1 cellular context compared by ENCODE assay signal in the genomic region with DNA sequence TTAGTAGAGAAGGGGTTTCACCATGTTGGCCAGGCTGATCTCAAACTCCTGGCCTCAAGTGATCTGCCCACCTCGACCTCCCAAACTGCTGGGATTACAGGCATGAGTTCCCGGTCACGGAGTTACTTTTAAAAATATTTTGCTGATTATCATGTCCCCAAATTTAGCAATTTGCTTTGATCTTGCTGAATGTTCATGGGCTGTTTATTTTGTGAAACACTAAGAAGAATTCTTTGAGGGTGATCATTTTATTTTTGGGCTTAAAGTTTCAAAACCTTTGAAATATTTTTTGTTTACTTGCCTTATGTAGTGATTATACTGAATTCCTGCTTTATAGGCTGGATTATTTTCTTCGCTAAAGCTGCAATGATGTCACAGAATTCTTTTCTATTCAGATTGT.
TF ChIP-seq lines count a peak whose summit lies in the region.

No MANE protein-coding gene starts in this region.

TF ChIP-seq in HCT116, 20 proteins besides CTCF, POLR2A, EP300 and RAD21 (continued from another document):
- TF ChIP-seq REST (IDR thresholded peaks at IDR 0.05; ENCODE audit: low read depth) (no peak), EZH2phosphoT487 (IDR thresholded peaks at IDR 0.05; ENCODE audit: borderline replicate concordance) (no peak), ZFX (IDR thresholded peaks at IDR 0.05) (no peak), POLR2AphosphoS5 (IDR thresholded peaks at IDR 0.05; ENCODE audit: low read depth, low read length) (no peak), JUND (IDR thresholded peaks at IDR 0.05) (no peak), ATF3 (IDR thresholded peaks at IDR 0.05) (no peak), SRF (IDR thresholded peaks at IDR 0.05; ENCODE audit: low read depth) (no peak), MAX (IDR thresholded peaks at IDR 0.05) (no peak)
- TF ChIP-seq, protein P1, sequence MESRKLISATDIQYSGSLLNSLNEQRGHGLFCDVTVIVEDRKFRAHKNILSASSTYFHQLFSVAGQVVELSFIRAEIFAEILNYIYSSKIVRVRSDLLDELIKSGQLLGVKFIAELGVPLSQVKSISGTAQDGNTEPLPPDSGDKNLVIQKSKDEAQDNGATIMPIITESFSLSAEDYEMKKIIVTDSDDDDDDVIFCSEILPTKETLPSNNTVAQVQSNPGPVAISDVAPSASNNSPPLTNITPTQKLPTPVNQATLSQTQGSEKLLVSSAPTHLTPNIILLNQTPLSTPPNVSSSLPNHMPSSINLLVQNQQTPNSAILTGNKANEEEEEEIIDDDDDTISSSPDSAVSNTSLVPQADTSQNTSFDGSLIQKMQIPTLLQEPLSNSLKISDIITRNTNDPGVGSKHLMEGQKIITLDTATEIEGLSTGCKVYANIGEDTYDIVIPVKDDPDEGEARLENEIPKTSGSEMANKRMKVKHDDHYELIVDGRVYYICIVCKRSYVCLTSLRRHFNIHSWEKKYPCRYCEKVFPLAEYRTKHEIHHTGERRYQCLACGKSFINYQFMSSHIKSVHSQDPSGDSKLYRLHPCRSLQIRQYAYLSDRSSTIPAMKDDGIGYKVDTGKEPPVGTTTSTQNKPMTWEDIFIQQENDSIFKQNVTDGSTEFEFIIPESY (IDR thresholded peaks at IDR 0.05; ENCODE audit: extremely low read depth, insufficient replicate concordance, low read length): no peak
